8 cellular contexts compared by ENCODE assay signal in genomic region chr16:51818342-51818944, GRCh38.
DNase-seq lines count a peak whose midpoint lies in the region; ATAC-seq, FAIRE-seq and TF ChIP-seq lines count a peak whose summit lies in the region.

No MANE protein-coding gene starts in this region.

- CTCF ChIA-PET in activated CD8-positive, alpha-beta T cell treated with anti-CD3 and anti-CD28 coated beads for 36 hours (lab: Charles Lee): interaction anchor here (0.9 to 2.0 kb wide), 2 partner anchors 152 to 165 kb away, joined by 3 to 15 read pairs; no protein-coding TSS in a partner anchor

- dilution Hi-C loops in keratinocyte (cut with MboI; ENCODE audit: extremely low pct_ligation_motif_present, low sequenced_read_pairs): no loop called here

- no peak overlapping the region for H3K4me2 ChIP-seq in keratinocyte (ENCODE audit: control insufficient read depth, extremely low read depth, insufficient read depth, low read depth, low read length)

- no peak overlapping the region for H3K27ac ChIP-seq in keratinocyte (ENCODE audit: control insufficient read depth, insufficient read depth, low read length)

- no peak overlapping the region for H3K4me3 Mint-ChIP-seq in activated CD8-positive, alpha-beta T cell treated with anti-CD3 and anti-CD28 coated beads for 36 hours
- no peak overlapping the region for H3K4me3 Mint-ChIP-seq in T-helper 17 cell
- H3K4me3 Mint-ChIP-seq in stimulated activated effector memory CD8-positive, alpha-beta T cell treated with anti-CD3 and anti-CD28 coated beads, Interleukin-12 subunit alpha, Interleukin-12 subunit beta, amount 100 ng/mL, for 72 hours: no peak overlapping the region

- H3K9ac ChIP-seq in keratinocyte (ENCODE audit: control insufficient read depth, extremely low read depth, insufficient read depth, low read length): no peak overlapping the region

- POLR2A ChIA-PET in activated CD8-positive, alpha-beta T cell treated with anti-CD3 and anti-CD28 coated beads for 36 hours (lab: Charles Lee): no interaction called here

- H3K36me3 Mint-ChIP-seq in activated CD8-positive, alpha-beta T cell treated with anti-CD3 and anti-CD28 coated beads for 36 hours (ENCODE audit: low read depth): no peaks in the 10 kb centered on the region
- no peaks in the 10 kb centered on the region for H3K36me3 Mint-ChIP-seq in T-helper 17 cell (ENCODE audit: low read depth)
- no peaks in the 10 kb centered on the region for H3K36me3 Mint-ChIP-seq in stimulated activated effector memory CD8-positive, alpha-beta T cell treated with anti-CD3 and anti-CD28 coated beads, Interleukin-12 subunit alpha, Interleukin-12 subunit beta, amount 100 ng/mL, for 72 hours

- intact Hi-C loops in activated CD8-positive, alpha-beta T cell treated with anti-CD3 and anti-CD28 coated beads for 36 hours (cut with micrococcal nuclease): no loop called here

- H3K36me3 ChIP-seq in keratinocyte (ENCODE audit: control insufficient read depth in 2 of 2, extremely low read depth in 1 of 2, insufficient read depth in 2 of 2, low read length in 2 of 2): no peaks in the 10 kb centered on the region

- H3K4me1 ChIP-seq in keratinocyte (ENCODE audit: control insufficient read depth, extremely low read depth, insufficient read depth, low read length): no peaks in the 10 kb centered on the region

- H4K20me1 ChIP-seq in keratinocyte (ENCODE audit: control insufficient read depth, extremely low read depth, insufficient read depth, low read length): no peaks in the 10 kb centered on the region

- H3K27ac Mint-ChIP-seq in activated CD8-positive, alpha-beta T cell treated with anti-CD3 and anti-CD28 coated beads for 36 hours: no peak overlapping the region
- no peak overlapping the region for H3K27ac Mint-ChIP-seq in T-helper 17 cell
- H3K27ac Mint-ChIP-seq in stimulated activated effector memory CD8-positive, alpha-beta T cell treated with anti-CD3 and anti-CD28 coated beads, Interleukin-12 subunit alpha, Interleukin-12 subunit beta, amount 100 ng/mL, for 72 hours: no peak overlapping the region

- ATAC-seq in activated CD8-positive, alpha-beta T cell treated with anti-CD3 and anti-CD28 coated beads for 36 hours: no peak
- no peak for ATAC-seq in T-helper 17 cell
- no peak for ATAC-seq in HG03196 (IDR thresholded peaks at IDR 0.05; ENCODE audit: unreplicated experiment)
- ATAC-seq in stimulated activated effector memory CD8-positive, alpha-beta T cell treated with anti-CD3 and anti-CD28 coated beads, Interleukin-12 subunit alpha, Interleukin-12 subunit beta, amount 100 ng/mL, for 72 hours: no peak

- H3K9me1 ChIP-seq in keratinocyte (ENCODE audit: control insufficient read depth, extremely low read depth, insufficient read depth, low read length): no peaks in the 10 kb centered on the region

- H3K4me1 Mint-ChIP-seq in activated CD8-positive, alpha-beta T cell treated with anti-CD3 and anti-CD28 coated beads for 36 hours (ENCODE audit: low read depth): no peaks in the 10 kb centered on the region
- H3K4me1 Mint-ChIP-seq in T-helper 17 cell: no peaks in the 10 kb centered on the region
- H3K4me1 Mint-ChIP-seq in stimulated activated effector memory CD8-positive, alpha-beta T cell treated with anti-CD3 and anti-CD28 coated beads, Interleukin-12 subunit alpha, Interleukin-12 subunit beta, amount 100 ng/mL, for 72 hours: no peaks in the 10 kb centered on the region

- H2AFZ ChIP-seq in keratinocyte (ENCODE audit: control insufficient read depth, low read length): no peak overlapping the region

- peak; percentile 20 to 28 for DNase-seq in activated T-cell treated with anti-CD3 and anti-CD28 coated beads, Interleukin-2, amount 50 U/mL, for 48 hours
- no peak for DNase-seq in activated T-cell treated with anti-CD3 and anti-CD28 coated beads, Interleukin-2, amount 50 U/mL, for 1 hour
- DNase-seq in LHCN-M2 (ENCODE audit: low read depth): peak; percentile 66
- peak; percentile 42 for DNase-seq in activated CD8-positive, alpha-beta T cell treated with anti-CD3 and anti-CD28 coated beads for 36 hours
- DNase-seq in keratinocyte (ENCODE audit: low read depth, low spot score): no peak
- no peak for DNase-seq in T-helper 17 cell
- no peak for DNase-seq in stimulated activated effector memory CD8-positive, alpha-beta T cell treated with anti-CD3 and anti-CD28 coated beads, Interleukin-12 subunit alpha, Interleukin-12 subunit beta, amount 100 ng/mL, for 72 hours (ENCODE audit: low spot score in 2 of 2)

- H3K9me3 ChIP-seq in keratinocyte (ENCODE audit: control insufficient read depth, low read depth, low read length): no peaks in the 10 kb centered on the region
- H3K9me3 ChIP-seq in T-helper 17 cell (ENCODE audit: control insufficient read depth, low read length, poor library complexity, severe bottlenecking): no peaks in the 10 kb centered on the region

- H3K27me3 Mint-ChIP-seq in activated CD8-positive, alpha-beta T cell treated with anti-CD3 and anti-CD28 coated beads for 36 hours: no peaks in the 10 kb centered on the region
- H3K27me3 Mint-ChIP-seq in T-helper 17 cell: no peaks in the 10 kb centered on the region

- H3K79me2 ChIP-seq in keratinocyte (ENCODE audit: control insufficient read depth, insufficient read depth, low read length): no peaks in the 10 kb centered on the region

- peaks cover under 1% of the 10 kb centered on the region for H3K9me3 Mint-ChIP-seq in activated CD8-positive, alpha-beta T cell treated with anti-CD3 and anti-CD28 coated beads for 36 hours
- H3K9me3 Mint-ChIP-seq in stimulated activated effector memory CD8-positive, alpha-beta T cell treated with anti-CD3 and anti-CD28 coated beads, Interleukin-12 subunit alpha, Interleukin-12 subunit beta, amount 100 ng/mL, for 72 hours: peaks cover 16% of the 10 kb centered on the region

- H3K27me3 ChIP-seq in keratinocyte (ENCODE audit: control insufficient read depth, extremely low read depth, insufficient read depth, low read length): no peaks in the 10 kb centered on the region

- no peak overlapping the region for H3K4me3 ChIP-seq in keratinocyte (ENCODE audit: control insufficient read depth in 2 of 3, extremely low read depth in 1 of 3, insufficient read depth in 2 of 3, low read depth in 1 of 3, low read length in 3 of 3)

- TF ChIP-seq CTCF in activated CD8-positive, alpha-beta T cell treated with anti-CD3 and anti-CD28 coated beads for 36 hours (IDR thresholded peaks at IDR 0.05): peak; percentile 50
- TF ChIP-seq CTCF in keratinocyte (optimal IDR thresholded peaks at IDR 0.05 in 1 of 3, IDR thresholded peaks at IDR 0.05 in 1 of 3, conservative IDR thresholded peaks at IDR 0.05 in 1 of 3; ENCODE audit: extremely low read depth in 1 of 3, insufficient read depth in 2 of 3, low read length in 3 of 3): peak; percentile 75 to 86 (median 79)

- peak; percentile 84 for FAIRE-seq in keratinocyte (lab: Jason Lieb, UNC)

Comparison
In these comparisons a context has a peak if more than half of its experiments do, and no peak if none do; other contexts are left out.
1. DNase-seq: peak in activated T-cell treated with anti-CD3 and anti-CD28 coated beads, Interleukin-2, amount 50 U/mL, for 48 hours (2 of 2), LHCN-M2 (single experiment) and activated CD8-positive, alpha-beta T cell treated with anti-CD3 and anti-CD28 coated beads for 36 hours (single experiment); none in activated T-cell treated with anti-CD3 and anti-CD28 coated beads, Interleukin-2, amount 50 U/mL, for 1 hour (single experiment), keratinocyte (single experiment), T-helper 17 cell (0 of 3) and stimulated activated effector memory CD8-positive, alpha-beta T cell treated with anti-CD3 and anti-CD28 coated beads, Interleukin-12 subunit alpha, Interleukin-12 subunit beta, amount 100 ng/mL, for 72 hours (0 of 2).